ENCODE assay signal across 9 cellular contexts in the genomic region with DNA sequence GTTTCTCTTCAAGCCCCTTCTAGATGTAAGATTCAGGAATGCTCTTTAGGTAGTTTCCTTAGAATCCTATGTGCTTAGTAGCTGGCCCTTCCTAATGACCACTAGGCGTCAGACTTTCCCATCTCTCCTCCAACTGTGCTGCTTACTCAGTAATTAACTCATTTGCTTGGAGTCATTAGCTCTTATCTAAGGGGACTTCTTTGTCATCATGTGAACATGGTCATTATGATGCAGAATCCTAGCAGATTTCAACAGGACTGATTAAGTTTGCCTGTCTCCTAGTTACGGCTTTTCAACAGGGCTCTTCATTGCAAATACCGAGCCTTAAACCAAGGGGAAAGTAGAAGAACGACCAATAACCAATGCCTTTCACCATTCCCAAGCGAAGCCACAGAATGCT. TPM values are rescaled to one million over a fixed set of nuclear protein-coding genes. Genes with fewer than 3 reads are reported as not detected.
DNase-seq lines count a peak whose midpoint lies in the region; ATAC-seq and TF ChIP-seq lines count a peak whose summit lies in the region.
"Had no signal": no experiment of that assay in that cellular context is flagged by ENCODE, and none has a peak within 500 bp of the region (broad histone marks: within the 10 kb centered on the region; RNA-seq: fewer than 3 reads in every experiment).

No MANE protein-coding gene starts in this region.

- no peak overlapping the region for H3K27ac ChIP-seq in coronary artery

- no peaks in the 10 kb centered on the region for H3K9me3 Mint-ChIP-seq in activated naive CD4-positive, alpha-beta T cell treated with anti-CD3 and anti-CD28 coated beads, Interleukin-2, amount 10 ng/mL, durations not matched to agents 7 days and 5 days

- no peaks in the 10 kb centered on the region for H3K36me3 Mint-ChIP-seq in activated naive CD4-positive, alpha-beta T cell treated with anti-CD3 and anti-CD28 coated beads, Interleukin-2, amount 10 ng/mL, durations not matched to agents 7 days and 5 days

- DNase-seq in NCI-H2196 (lab: John Stamatoyannopoulos, UW; ENCODE audit: unreplicated experiment) (peak; percentile 30), NCI-H2196 treated with DMSO at 0.1 percent for 48 hours (lab: John Stamatoyannopoulos, UW; ENCODE audit: unreplicated experiment) (no peak), NCI-H82 treated with DMSO at 0.1 percent for 48 hours (lab: John Stamatoyannopoulos, UW; ENCODE audit: unreplicated experiment) (peak; percentile 79), coronary artery (ENCODE audit: low spot score) (no peak), lung microvascular endothelial cell (ENCODE audit: low read depth in 2 of 2) (peak; percentile 63 to 67)
- DNase-seq in stimulated activated naive CD8-positive, alpha-beta T cell treated with anti-CD3 and anti-CD28 coated beads, Interleukin-15, Interleukin-2, amounts not matched to agents 100 U/mL and 50 U/mL, for 24 hours = no peak
- no peak for DNase-seq in activated naive CD4-positive, alpha-beta T cell treated with anti-CD3 and anti-CD28 coated beads, Interleukin-2, amount 10 ng/mL, durations not matched to agents 7 days and 5 days

- ATAC-seq in HG03457 (IDR thresholded peaks at IDR 0.05; ENCODE audit: unreplicated experiment) = no peak
- ATAC-seq in stimulated activated naive CD8-positive, alpha-beta T cell treated with anti-CD3 and anti-CD28 coated beads, Interleukin-15, Interleukin-2, amounts not matched to agents 100 U/mL and 50 U/mL, for 24 hours = no peak

- peak; percentile 76 for TF ChIP-seq CTCF in coronary artery (IDR thresholded peaks at IDR 0.05)

- no peak overlapping the region for H3K27ac Mint-ChIP-seq in activated naive CD4-positive, alpha-beta T cell treated with anti-CD3 and anti-CD28 coated beads, Interleukin-2, amount 10 ng/mL, durations not matched to agents 7 days and 5 days

- no peaks in the 10 kb centered on the region for H3K4me1 Mint-ChIP-seq in activated naive CD4-positive, alpha-beta T cell treated with anti-CD3 and anti-CD28 coated beads, Interleukin-2, amount 10 ng/mL, durations not matched to agents 7 days and 5 days

- H3K4me3 Mint-ChIP-seq in activated naive CD4-positive, alpha-beta T cell treated with anti-CD3 and anti-CD28 coated beads, Interleukin-2, amount 10 ng/mL, durations not matched to agents 7 days and 5 days = no peak overlapping the region

- no peak overlapping the region for H3K4me3 ChIP-seq in coronary artery
- H3K4me3 ChIP-seq: BLaER1 treated with 17β-estradiol and CSF1 and Interleukin-3, amounts not matched to agents 10 nM and 100 nM had no signal

- CTCF ChIA-PET in activated naive CD4-positive, alpha-beta T cell treated with anti-CD3 and anti-CD28 coated beads, Interleukin-2, amount 10 ng/mL, durations not matched to agents 7 days and 5 days (lab: Charles Lee) = interaction anchor here (0.9 to 1.8 kb wide), 4 partner anchors 11 to 210 kb away, joined by 3 to 8 read pairs (median 4); no protein-coding TSS in a partner anchor

- peaks cover 25% of the 10 kb centered on the region for H3K27me3 Mint-ChIP-seq in activated naive CD4-positive, alpha-beta T cell treated with anti-CD3 and anti-CD28 coated beads, Interleukin-2, amount 10 ng/mL, durations not matched to agents 7 days and 5 days

RNA-seq across cellular contexts. Expression of a gene that starts 46.4 kb away (rescaled TPM):
- total RNA-seq in lung microvascular endothelial cell = not detected in 2 replicates

Comparison
In these comparisons a context has a peak if more than half of its experiments do, and no peak if none do; other contexts are left out.
1. DNase-seq: peak in NCI-H2196 (single experiment), NCI-H82 treated with DMSO at 0.1 percent for 48 hours (single experiment) and lung microvascular endothelial cell (2 of 2); none in NCI-H2196 treated with DMSO at 0.1 percent for 48 hours (single experiment), coronary artery (single experiment), stimulated activated naive CD8-positive, alpha-beta T cell treated with anti-CD3 and anti-CD28 coated beads, Interleukin-15, Interleukin-2, amounts not matched to agents 100 U/mL and 50 U/mL, for 24 hours (single experiment) and activated naive CD4-positive, alpha-beta T cell treated with anti-CD3 and anti-CD28 coated beads, Interleukin-2, amount 10 ng/mL, durations not matched to agents 7 days and 5 days (single experiment).